Comparison of ENCODE assay signal across 15 cellular contexts in the genomic region with DNA sequence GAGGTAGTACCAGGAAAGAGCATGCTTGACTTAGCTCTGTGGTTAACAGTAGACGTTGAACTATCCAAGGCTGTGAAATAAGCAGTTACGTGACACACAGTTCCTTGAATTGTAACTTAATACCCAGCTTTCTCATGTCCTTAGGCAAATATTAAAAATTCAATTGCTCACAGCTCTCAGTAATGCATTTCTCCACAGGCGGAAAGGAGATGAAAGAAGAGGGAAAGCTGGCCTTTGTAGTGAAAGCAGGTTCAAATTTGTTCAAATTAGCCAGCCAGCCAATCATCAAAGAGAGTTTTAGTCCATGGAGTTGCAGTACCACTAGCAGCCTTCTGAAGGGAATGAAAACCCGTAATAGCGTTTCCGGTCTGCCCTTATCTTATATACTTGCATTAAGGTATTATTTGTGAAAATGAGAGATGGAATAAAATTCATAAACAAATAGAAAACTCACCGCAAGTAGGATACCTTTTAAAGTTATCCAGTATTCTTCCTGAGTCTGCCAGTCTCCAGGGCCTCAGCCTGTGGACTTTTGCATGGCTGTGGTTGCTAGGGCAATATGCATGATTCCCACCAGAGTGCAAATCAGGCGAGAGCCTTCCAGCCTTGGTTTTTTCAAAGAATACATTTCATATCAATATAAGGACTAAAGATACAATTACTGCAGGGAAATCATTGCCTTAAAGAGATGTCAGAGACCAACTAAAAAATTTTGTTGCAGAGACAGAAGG.
DNase-seq lines count a peak whose midpoint lies in the region; ATAC-seq and TF ChIP-seq lines count a peak whose summit lies in the region.
"Had no signal": no experiment of that assay in that cellular context is flagged by ENCODE, and none has a peak within 500 bp of the region (broad histone marks: within the 10 kb centered on the region; RNA-seq: fewer than 3 reads in every experiment).

No MANE protein-coding gene starts in this region.

- H3K4me1 ChIP-seq in PC-9 (replicated peaks; ENCODE audit: insufficient read depth) = peaks cover 35% of the 10 kb centered on the region
- H3K4me1 ChIP-seq: adrenal gland had no signal

- BruUV-seq in PC-9 (replicated peaks; lab: Mats Ljungman, UMichigan) = no TSS peak

- H3K4me1 Mint-ChIP-seq in neural crest cell = peaks cover 18% of the 10 kb centered on the region
- H3K4me1 Mint-ChIP-seq: CD4-positive, CD25-positive, alpha-beta regulatory T cell had no signal

- no peak overlapping the region for H3K4me3 ChIP-seq in PC-9
- no peak overlapping the region for H3K4me3 ChIP-seq in epithelial cell of esophagus (ENCODE audit: low read length)
- H3K4me3 ChIP-seq: adrenal gland had no signal

- peak overlapping the region; percentile 31; the same call in 1 of the 2 replicates for H3K4me2 ChIP-seq in PC-9

- intact Hi-C loops in PC-9 (cut with micrococcal nuclease; ENCODE audit: unreplicated experiment) = loop anchor here (1.0 to 10.0 kb wide), 6 partner anchors 22 to 808 kb away; no protein-coding TSS in a partner anchor

- POLR2A ChIA-PET in PC-9 (lab: Charles Lee; ENCODE audit: unreplicated experiment) = interaction anchor here (0.7 kb wide), 2 partner anchors 134 to 890 kb away, joined by 3 to 8 read pairs; no protein-coding TSS in a partner anchor

- in situ Hi-C loops in Caki2 (cut with HindIII; ENCODE audit: low pct_unique_long_range_greater_than_20kb, low sequenced_read_pairs) = loop anchor here (25.0 kb wide), 1 partner anchor 176 kb away; no protein-coding TSS in a partner anchor

- DNase-seq in Caki2 (ENCODE audit: low read depth) = peak; percentile 94
- DNase-seq in PC-9 = peak; percentile 40 to 95
- peak; percentile 93 for DNase-seq in epithelial cell of esophagus (ENCODE audit: low read depth)
- no peak for DNase-seq in neural crest cell (ENCODE audit: low read depth, low spot score)
- DNase-seq in DMS153 (lab: John Stamatoyannopoulos, UW) = no peak
- DNase-seq in GOT3 (lab: John Stamatoyannopoulos, UW) = no peak
- no peak for DNase-seq in NCI-H1105 (lab: John Stamatoyannopoulos, UW)
- DNase-seq: activated CD8-positive, alpha-beta memory T cell treated with anti-CD3 and anti-CD28 coated beads, Interleukin-2, amount 50 U/mL, for 48 hours; adrenal gland; CD4-positive, CD25-positive, alpha-beta regulatory T cell; effector memory CD8-positive, alpha-beta T cell; KG1; NCI-H2081 treated with DMSO at 0.1 percent for 48 hours; stimulated activated CD4-positive, alpha-beta T cell treated with anti-CD3 and anti-CD28 coated beads, Interleukin-15, amount 100 ng/mL, for 24 hours had no signal

- H3K27ac Mint-ChIP-seq in neural crest cell (ENCODE audit: unreplicated experiment) = no peak overlapping the region
- H3K27ac Mint-ChIP-seq: CD4-positive, CD25-positive, alpha-beta regulatory T cell; effector memory CD8-positive, alpha-beta T cell had no signal

- CTCF ChIA-PET in PC-9 (lab: Charles Lee) = interaction anchor here (0.6 kb wide), 1 partner anchor 123 kb away, joined by 19 read pairs; no protein-coding TSS in a partner anchor

- peak overlapping the region; percentile 60 for H3K27ac ChIP-seq in PC-9
- H3K27ac ChIP-seq: adrenal gland had no signal

- H3K27me3 Mint-ChIP-seq in neural crest cell (ENCODE audit: low read depth) = no peaks in the 10 kb centered on the region
- H3K27me3 Mint-ChIP-seq: CD4-positive, CD25-positive, alpha-beta regulatory T cell; effector memory CD8-positive, alpha-beta T cell had no signal

- H3K4me3 Mint-ChIP-seq in neural crest cell = no peak overlapping the region
- H3K4me3 Mint-ChIP-seq: CD4-positive, CD25-positive, alpha-beta regulatory T cell; effector memory CD8-positive, alpha-beta T cell had no signal

- H3K27me3 ChIP-seq in PC-9 (ENCODE audit: insufficient read depth, low read depth) = no peaks in the 10 kb centered on the region
- H3K27me3 ChIP-seq: adrenal gland had no signal

- no peaks in the 10 kb centered on the region for H3K79me2 ChIP-seq in PC-9 (ENCODE audit: low read depth)

- H3K9me3 Mint-ChIP-seq in neural crest cell = peaks cover 10% of the 10 kb centered on the region

- H4K20me1 ChIP-seq in PC-9 (ENCODE audit: insufficient read depth) = no peaks in the 10 kb centered on the region

- no peaks in the 10 kb centered on the region for H3K36me3 ChIP-seq in PC-9 (ENCODE audit: low read depth)
- H3K36me3 ChIP-seq: adrenal gland had no signal

- no peaks in the 10 kb centered on the region for H3K9me2 ChIP-seq in PC-9 (ENCODE audit: insufficient read depth)

- no peak for TF ChIP-seq CTCF in PC-9 (conservative IDR thresholded peaks at IDR 0.05)
- peak; percentile 34 for TF ChIP-seq CTCF in epithelial cell of esophagus (IDR thresholded peaks at IDR 0.05; ENCODE audit: insufficient read depth, low read depth, low read length, missing control alignments)
- peak; percentile 37 for TF ChIP-seq CTCF in neural crest cell (conservative IDR thresholded peaks at IDR 0.05)

- H3K9me3 ChIP-seq in PC-9 (ENCODE audit: insufficient read depth, low read depth) = peaks cover 34% of the 10 kb centered on the region
- H3K9me3 ChIP-seq: adrenal gland had no signal

- H3F3A ChIP-seq in PC-9 (ENCODE audit: insufficient read depth, low read depth) = peaks cover 16% of the 10 kb centered on the region

- no peak for ATAC-seq in HG03095 (IDR thresholded peaks at IDR 0.05; ENCODE audit: unreplicated experiment)
- ATAC-seq: effector memory CD8-positive, alpha-beta T cell had no signal

- H2AFZ ChIP-seq in PC-9 = peak overlapping the region; percentile 5; the same call in 1 of the 2 replicates

- peaks cover 11% of the 10 kb centered on the region for H3K36me3 Mint-ChIP-seq in neural crest cell (ENCODE audit: low read depth)
- H3K36me3 Mint-ChIP-seq: CD4-positive, CD25-positive, alpha-beta regulatory T cell had no signal

Comparison
In these comparisons a context has a peak if more than half of its experiments do, and no peak if none do; other contexts are left out.
1. DNase-seq: peak in Caki2 (single experiment), PC-9 (2 of 2) and epithelial cell of esophagus (single experiment); none in neural crest cell (single experiment), DMS153 (single experiment), GOT3 (single experiment) and NCI-H1105 (single experiment).